In genomic region chr10:96512997-96513685, GRCh38 we compare ENCODE assay signal across 8 cellular contexts. TPM values are rescaled to one million over a fixed set of nuclear protein-coding genes. Genes with fewer than 3 reads are reported as not detected.
DNase-seq lines count a peak whose midpoint lies in the region; ATAC-seq and TF ChIP-seq lines count a peak whose summit lies in the region.

No MANE protein-coding gene starts in this region.

- peaks cover 6% of the 10 kb centered on the region for H3K4me1 ChIP-seq in A673 (ENCODE audit: insufficient read depth, low read length, poor library complexity, severe bottlenecking)

- no peak overlapping the region for H3K27ac ChIP-seq in A673 (ENCODE audit: low read depth, low read length, poor library complexity, severe bottlenecking)

- no peak for TF ChIP-seq CTCF in A673 (conservative IDR thresholded peaks at IDR 0.05; ENCODE audit: low read depth, low read length)
- TF ChIP-seq CTCF in retinal pigment epithelial cell (conservative IDR thresholded peaks at IDR 0.05; ENCODE audit: low read depth, low read length): no peak

- H3K4me3 ChIP-seq in A673 (ENCODE audit: low read depth, low read length, poor library complexity, severe bottlenecking): peak overlapping the region; percentile 50
- H3K4me3 ChIP-seq in retinal pigment epithelial cell (ENCODE audit: low read length): peak overlapping the region; percentile 47

- H3K27me3 ChIP-seq in A673 (replicated peaks; ENCODE audit: insufficient read depth, low read depth, low read length, poor library complexity): peaks cover 23% of the 10 kb centered on the region

- ATAC-seq in GM18870 (IDR thresholded peaks at IDR 0.05; ENCODE audit: unreplicated experiment) (peak; percentile 33), HG03442 (IDR thresholded peaks at IDR 0.05; ENCODE audit: unreplicated experiment) (peak; percentile 3), Right ventricle myocardium superior (ENCODE audit: poor library complexity) (peak; percentile 52)

- intact Hi-C loops in A673 (cut with micrococcal nuclease; ENCODE audit: unreplicated experiment): no loop called here
- intact Hi-C loops in Right ventricle myocardium superior (cut with DNase I): loop anchor here (5.0 kb wide), 2 partner anchors 116 to 136 kb away; no protein-coding TSS in a partner anchor

- no peaks in the 10 kb centered on the region for H3K36me3 ChIP-seq in A673 (ENCODE audit: insufficient read depth, low read length, poor library complexity, severe bottlenecking)

- H3K9me3 ChIP-seq in A673 (ENCODE audit: low read depth, low read length, poor library complexity, severe bottlenecking): no peaks in the 10 kb centered on the region

- DNase-seq in A673 (ENCODE audit: low spot score): no peak
- DNase-seq in activated T-helper 9 cell treated with anti-CD3 and anti-CD28 coated beads, Interleukin-2, amount 50 U/mL, for 16 hours (ENCODE audit: low read depth): peak; percentile 18
- peak; percentile 44 for DNase-seq in Right ventricle myocardium superior
- no peak for DNase-seq in retinal pigment epithelial cell (ENCODE audit: low read depth)
- DNase-seq in NCI-H1417 (lab: John Stamatoyannopoulos, UW): no peak
- no peak for DNase-seq in mesenteric fat pad (ENCODE audit: low spot score)

- CTCF ChIA-PET in A673 (lab: Charles Lee): interaction anchor here (0.8 to 1.5 kb wide), 3 partner anchors 83 to 138 kb away, joined by 3 to 4 read pairs (median 3); no protein-coding TSS in a partner anchor

- BruUV-seq in A673 (replicated peaks; lab: Mats Ljungman, UMichigan): no TSS peak

- POLR2A ChIA-PET in A673 (lab: Charles Lee; ENCODE audit: low non-redundant PET): no interaction called here

RNA-seq across cellular contexts. Expression of gene TLL2, which starts 0.6 kb away (rescaled TPM):
- 0.09 and 0.11 TPM in 2 replicates for total RNA-seq in A673 (2021)
- 8.7 TPM for total RNA-seq in Right ventricle myocardium superior
- total RNA-seq in mesenteric fat pad: not detected

Comparison
In these comparisons a context has a peak if more than half of its experiments do, and no peak if none do; other contexts are left out.
1. DNase-seq: peak in activated T-helper 9 cell treated with anti-CD3 and anti-CD28 coated beads, Interleukin-2, amount 50 U/mL, for 16 hours (single experiment) and Right ventricle myocardium superior (single experiment); none in A673 (single experiment), retinal pigment epithelial cell (single experiment), NCI-H1417 (0 of 3) and mesenteric fat pad (single experiment).
2. Peak in every context shown above with its lines, with median percentiles within 50 percentile points of each other: ATAC-seq.